ENCODE assay signal across 20 cellular contexts in genomic region chr3:133469140-133469731, GRCh38.
A peak's percentile ranks its signal among the peaks of the same experiment; 100 is the strongest.
DNase-seq lines count a peak whose midpoint lies in the region; ATAC-seq and TF ChIP-seq lines count a peak whose summit lies in the region.
"Had no signal": no experiment of that assay in that cellular context is flagged by ENCODE, and none has a peak within 500 bp of the region (broad histone marks: within the 10 kb centered on the region; RNA-seq: fewer than 3 reads in every experiment).

No MANE protein-coding gene starts in this region.

- peak overlapping the region; percentile 95 for H3K4me2 ChIP-seq in DOHH2 (ENCODE audit: low read length)
- peak overlapping the region; percentile 70; the same call in 1 of the 2 replicates for H3K4me2 ChIP-seq in OCI-LY1 (ENCODE audit: low read length)

- no peaks in the 10 kb centered on the region for H4K20me1 ChIP-seq in DOHH2 (ENCODE audit: control insufficient read depth, insufficient read depth, low read depth, low read length)
- H4K20me1 ChIP-seq in OCI-LY1 (ENCODE audit: insufficient read depth, low read length): no peaks in the 10 kb centered on the region

- H2AFZ ChIP-seq in OCI-LY1 (ENCODE audit: low read length): no peak overlapping the region

- H3K79me2 ChIP-seq in DOHH2 (ENCODE audit: control insufficient read depth, low read length) (peaks cover 63% of the 10 kb centered on the region), OCI-LY1 (ENCODE audit: insufficient read depth, low read length) (peaks cover 7% of the 10 kb centered on the region; the same call in 1 of the 2 replicates)

- peak overlapping the region; percentile 41 for H3K9ac ChIP-seq in OCI-LY1 (ENCODE audit: low read length)

- peaks cover 40% of the 10 kb centered on the region for H3F3A ChIP-seq in DOHH2 (ENCODE audit: control insufficient read depth, insufficient read depth)
- peaks cover 4% of the 10 kb centered on the region; the same call in 1 of the 2 replicates for H3F3A ChIP-seq in OCI-LY1 (ENCODE audit: insufficient read depth, low read length)

- H3K27ac ChIP-seq in DOHH2 (ENCODE audit: low read depth, low read length) (peak overlapping the region; percentile 97), OCI-LY1 (ENCODE audit: low read depth, low read length, poor library complexity, severe bottlenecking) (peak overlapping the region; percentile 98)
- H3K27ac ChIP-seq: cardiac muscle cell, VCaP had no signal

- H3K4me3 ChIP-seq in DOHH2 (ENCODE audit: low read length) (peak overlapping the region; percentile 76), OCI-LY1 (ENCODE audit: low read depth, low read length, poor library complexity, severe bottlenecking) (no peak overlapping the region), foreskin fibroblast (ENCODE audit: low read depth in 1 of 2, low read length in 2 of 2) (no peak overlapping the region)
- H3K4me3 ChIP-seq: cardiac muscle cell, HAP-1, lung had no signal

- no peaks in the 10 kb centered on the region for H3K9me2 ChIP-seq in DOHH2 (replicated peaks; ENCODE audit: control insufficient read depth, low read length)
- no peaks in the 10 kb centered on the region for H3K9me2 ChIP-seq in OCI-LY1 (ENCODE audit: low read depth, low read length)

- H3K36me3 ChIP-seq in DOHH2 (ENCODE audit: control insufficient read depth, low read length) (peaks cover 22% of the 10 kb centered on the region), OCI-LY1 (ENCODE audit: insufficient read depth, low read length) (0 out of 2 replicates have a peak, but pooled peaks cover 9% of the 10 kb centered on the region)
- H3K36me3 ChIP-seq: cardiac muscle cell, HAP-1 had no signal

- H3K27me3 ChIP-seq in DOHH2 (ENCODE audit: control insufficient read depth, low read length) (no peaks in the 10 kb centered on the region), OCI-LY1 (ENCODE audit: insufficient read depth, low read length) (no peaks in the 10 kb centered on the region)

- no peaks in the 10 kb centered on the region for H3K9me3 ChIP-seq in DOHH2 (ENCODE audit: control insufficient read depth, insufficient read depth, low read length)
- no peaks in the 10 kb centered on the region for H3K9me3 ChIP-seq in OCI-LY1 (ENCODE audit: low read length)
- H3K9me3 ChIP-seq: HAP-1 had no signal

- peaks cover 99% of the 10 kb centered on the region for H3K4me1 ChIP-seq in DOHH2 (ENCODE audit: control insufficient read depth, low read length)
- H3K4me1 ChIP-seq in OCI-LY1 (ENCODE audit: insufficient read depth, low read length, severe bottlenecking): peaks cover 83% of the 10 kb centered on the region

- DNase-seq in foreskin fibroblast (peak; percentile 41 to 55), omental fat pad (ENCODE audit: low spot score) (no peak), AG20443 (ENCODE audit: low spot score) (no peak), NCI-H2107 (lab: John Stamatoyannopoulos, UW) (no peak), NOMO-1 (lab: John Stamatoyannopoulos, UW; ENCODE audit: unreplicated experiment in 2 of 2) (no peak), A172 (ENCODE audit: low spot score) (no peak)
- DNase-seq: activated naive CD4-positive, alpha-beta T cell treated with anti-CD3 and anti-CD28 coated beads for 36 hours; endodermal cell; hippocampal formation; KBM-7; NCI-H1417 treated with DMSO at 0.1 percent for 48 hours; nephron progenitor cell; stimulated activated CD4-positive, alpha-beta T cell treated with anti-CD3 and anti-CD28 coated beads, Interleukin-4, amount 100 ng/mL, for 4 hours; stimulated activated naive CD4-positive, alpha-beta T cell had no signal

- peak; percentile 33 for ATAC-seq in omental fat pad (ENCODE audit: low FRiP score)

- TF ChIP-seq CTCF in DOHH2 (IDR thresholded peaks at IDR 0.05; ENCODE audit: low read depth, low read length, poor library complexity, severe bottlenecking): no peak
- no peak for TF ChIP-seq CTCF in OCI-LY1 (IDR thresholded peaks at IDR 0.05; ENCODE audit: low read length)
- TF ChIP-seq CTCF in foreskin fibroblast (IDR thresholded peaks at IDR 0.05; ENCODE audit: low read depth, low read length): no peak
- no peak for TF ChIP-seq CTCF in omental fat pad (IDR thresholded peaks at IDR 0.05)

Comparison
In these comparisons a context has a peak if more than half of its experiments do, and no peak if none do; other contexts are left out.
1. DNase-seq: peak in foreskin fibroblast (2 of 2); none in omental fat pad (single experiment), AG20443 (single experiment), NCI-H2107 (single experiment), NOMO-1 (0 of 2) and A172 (single experiment).